In the genomic region with DNA sequence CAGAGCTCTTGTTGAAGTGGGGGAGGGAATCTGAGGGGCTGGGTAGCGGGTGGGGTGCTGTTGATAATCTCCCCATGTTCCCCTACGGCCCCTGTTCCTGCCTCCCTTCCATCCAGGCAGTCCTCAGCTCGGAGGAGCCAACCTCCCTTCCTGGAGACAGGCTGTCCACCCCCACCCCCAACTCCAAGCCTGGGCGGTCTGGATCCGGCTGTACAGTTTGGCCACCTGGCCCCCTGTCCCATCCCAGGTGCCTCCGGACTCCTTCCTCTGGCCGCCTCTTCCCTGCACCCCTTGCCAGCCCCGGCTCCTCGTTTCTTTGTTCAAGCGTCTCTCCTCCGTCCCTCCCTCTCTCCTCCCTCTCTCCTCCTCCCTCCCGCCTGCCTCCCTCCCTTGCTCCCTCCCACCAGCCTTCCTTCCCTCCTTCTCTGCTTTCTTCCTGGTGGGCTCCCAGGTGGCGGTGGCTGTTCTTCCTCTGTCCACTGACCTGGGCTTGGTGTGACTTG, we compare ENCODE assay signal across 8 cellular contexts. TPM values are rescaled to one million over a fixed set of nuclear protein-coding genes. Genes with fewer than 3 reads are reported as not detected.
DNase-seq lines count a peak whose midpoint lies in the region; ATAC-seq, FAIRE-seq and TF ChIP-seq lines count a peak whose summit lies in the region.

No MANE protein-coding gene starts in this region.

- WGBS in K562 (ENCODE audit: insufficient coverage, low coverage, missing lambda C conversion rate), result no CpG with 5 or more reads among the region's 13 CpGs
- 7 to 18% (median 10%) methylated on average over 13 of the region's 13 CpGs for WGBS in stomach, 5 donors

- H3K36me3 ChIP-seq in K562 (ENCODE audit: control insufficient read depth, insufficient read depth, low read length) (no peaks in the 10 kb centered on the region), keratinocyte (ENCODE audit: control insufficient read depth in 2 of 2, extremely low read depth in 1 of 2, insufficient read depth in 2 of 2, low read length in 2 of 2) (peaks cover 16 to 31% of the 10 kb centered on the region in 2 experiments), stomach (no peaks in the 10 kb centered on the region)

- H3K79me2 ChIP-seq in K562 (ENCODE audit: control insufficient read depth, insufficient read depth, low read length), result no peaks in the 10 kb centered on the region; the same call in 2 of the 3 replicates
- peaks cover 67% of the 10 kb centered on the region for H3K79me2 ChIP-seq in keratinocyte (ENCODE audit: control insufficient read depth, insufficient read depth, low read length)

- intact Hi-C loops in K562 (cut with micrococcal nuclease), result no loop called here
- intact Hi-C loops in stomach (cut with DNase I; ENCODE audit: low total_unique reads), result no loop called here

- no peak for FAIRE-seq in K562 (lab: Jason Lieb, UNC)
- FAIRE-seq in keratinocyte (lab: Jason Lieb, UNC), result peak; percentile 88

- H3K27me3 ChIP-seq in K562 (ENCODE audit: control insufficient read depth in 2 of 2, insufficient read depth in 2 of 2, low read length in 2 of 2), result no peaks in the 10 kb centered on the region
- H3K27me3 ChIP-seq in keratinocyte (ENCODE audit: control insufficient read depth, extremely low read depth, insufficient read depth, low read length), result no peaks in the 10 kb centered on the region
- H3K27me3 ChIP-seq in stomach, result peaks cover 0 to 39% (median 12%) of the 10 kb centered on the region in 3 donors

- H3K9ac ChIP-seq in K562 (ENCODE audit: insufficient read depth in 1 of 2, low read depth in 2 of 2, low read length in 2 of 2), result peak overlapping the region in 1 of 2 experiments; percentile 83; a peak in 2 of 4 replicates
- peak overlapping the region; percentile 86 for H3K9ac ChIP-seq in keratinocyte (ENCODE audit: control insufficient read depth, extremely low read depth, insufficient read depth, low read length)

- CTCF ChIA-PET in K562 (lab: Yijun Ruan, JAX; ENCODE audit: low intra/inter-chr PET ratio), result no interaction called here

- DNase-seq in HFF-Myc (ENCODE audit: extremely low read depth, low read depth) (no peak), K562 (ENCODE audit: extremely low read depth in 1 of 4, low spot score in 3 of 4) (peak; percentile 27 to 40 (median 31)), keratinocyte (ENCODE audit: low read depth, low spot score) (no peak), stomach (peak; percentile 57), NCI-H446 (lab: John Stamatoyannopoulos, UW) (no peak), inferior parietal cortex (ENCODE audit: extremely low spot score) (no peak)

- POLR2A ChIA-PET in K562 (lab: Yijun Ruan, JAX), result interaction anchor here (0.6 to 0.9 kb wide), 5 partner anchors 14 to 217 kb away, joined by 3 to 5 read pairs (median 3); a partner anchor contains a TSS

- in situ Hi-C loops in K562 (cut with MboI), result no loop called here

- H4K20me1 ChIP-seq in K562 (replicated peaks; ENCODE audit: control insufficient read depth, insufficient read depth, low read length), result no peaks in the 10 kb centered on the region
- H4K20me1 ChIP-seq in keratinocyte (ENCODE audit: control insufficient read depth, extremely low read depth, insufficient read depth, low read length), result no peaks in the 10 kb centered on the region

- H2AFZ ChIP-seq in K562 (ENCODE audit: low read depth, low read length) (0 out of 2 replicates have a peak overlapping the region, but pooled peaks have one; percentile 59), keratinocyte (ENCODE audit: control insufficient read depth, low read length) (no peak overlapping the region)

- TF ChIP-seq POLR2A in K562 (conservative IDR thresholded peaks at IDR 0.05) (no peak), stomach (IDR thresholded peaks at IDR 0.05) (no peak)

- dilution Hi-C loops in keratinocyte (cut with MboI; ENCODE audit: extremely low pct_ligation_motif_present, low sequenced_read_pairs), result no loop called here

- TF ChIP-seq EP300 in K562 (IDR thresholded peaks at IDR 0.05; ENCODE audit: low read length) (no peak), stomach (IDR thresholded peaks at IDR 0.05) (no peak)

- H3K4me1 ChIP-seq in K562 (replicated peaks in 1 of 2; ENCODE audit: control insufficient read depth in 2 of 2, insufficient read depth in 2 of 2, low read length in 2 of 2) (peaks cover 9 to 57% of the 10 kb centered on the region in 2 experiments; a peak in 4 of 5 replicates), keratinocyte (ENCODE audit: control insufficient read depth, extremely low read depth, insufficient read depth, low read length) (peaks cover 59% of the 10 kb centered on the region), stomach (peaks cover 60 to 78% (median 77%) of the 10 kb centered on the region in 4 donors)

- H3K9me3 ChIP-seq in K562 (replicated peaks; ENCODE audit: control insufficient read depth, insufficient read depth, low read depth, low read length), result no peaks in the 10 kb centered on the region
- H3K9me3 ChIP-seq in keratinocyte (ENCODE audit: control insufficient read depth, low read depth, low read length), result no peaks in the 10 kb centered on the region
- H3K9me3 ChIP-seq in stomach, result no peaks in the 10 kb centered on the region

- TF ChIP-seq CTCF in HFF-Myc (IDR thresholded peaks at IDR 0.05; ENCODE audit: low read depth, low read length, missing control alignments), result no peak
- no peak for TF ChIP-seq CTCF in K562 (IDR thresholded peaks at IDR 0.05 in 2 of 3, conservative IDR thresholded peaks at IDR 0.05 in 1 of 3; ENCODE audit: insufficient read depth in 2 of 3, low read depth in 1 of 3, low read length in 3 of 3)
- no peak for TF ChIP-seq CTCF in keratinocyte (optimal IDR thresholded peaks at IDR 0.05 in 1 of 3, IDR thresholded peaks at IDR 0.05 in 1 of 3, conservative IDR thresholded peaks at IDR 0.05 in 1 of 3; ENCODE audit: extremely low read depth in 1 of 3, insufficient read depth in 2 of 3, low read length in 3 of 3)
- TF ChIP-seq CTCF in stomach (IDR thresholded peaks at IDR 0.05), result no peak

- H3K27ac ChIP-seq in K562 (ENCODE audit: extremely low read depth, low read depth, low read length) (no peak overlapping the region), keratinocyte (ENCODE audit: control insufficient read depth, insufficient read depth, low read length) (peak overlapping the region; percentile 77), stomach (peak overlapping the region; percentile 82 to 90 (median 85))

- H3K9me1 ChIP-seq in K562 (ENCODE audit: control insufficient read depth, insufficient read depth, low read length) (no peaks in the 10 kb centered on the region), keratinocyte (ENCODE audit: control insufficient read depth, extremely low read depth, insufficient read depth, low read length) (peaks cover 9% of the 10 kb centered on the region)

- H3K4me3 ChIP-seq in HFF-Myc (replicated peaks; ENCODE audit: low read depth, low read length) (peak overlapping the region; percentile 73), K562 (no peak overlapping the region), keratinocyte (ENCODE audit: control insufficient read depth in 2 of 3, extremely low read depth in 1 of 3, insufficient read depth in 2 of 3, low read depth in 1 of 3, low read length in 3 of 3) (peak overlapping the region; percentile 85 to 91 (median 88)), stomach (peak overlapping the region; percentile 59 to 73 (median 64))

- BruUV-seq in K562 (replicated peaks; lab: Mats Ljungman, UMichigan), result no TSS peak

- H3K4me2 ChIP-seq in K562 (ENCODE audit: insufficient read depth, low read length) (peak overlapping the region; percentile 32; the same call in 1 of the 2 replicates), keratinocyte (ENCODE audit: control insufficient read depth, extremely low read depth, insufficient read depth, low read depth, low read length) (peak overlapping the region; percentile 99)

- ATAC-seq in K562 (no peak), GM18858 (IDR thresholded peaks at IDR 0.05; ENCODE audit: unreplicated experiment) (no peak), GM18519 (IDR thresholded peaks at IDR 0.05; ENCODE audit: low FRiP score, unreplicated experiment) (no peak)

- no peak for TF ChIP-seq RAD21 in K562 (CRISPR knock-in tag; conservative IDR thresholded peaks at IDR 0.05 in 1 of 2, IDR thresholded peaks at IDR 0.05 in 1 of 2)

RNA-seq across cellular contexts. Expression of a gene that starts 1.9 kb away (rescaled TPM):
- 6.4 and 18.2 TPM in 2 replicates for total RNA-seq in K562 (2011; cell fraction: chromatin; rRNA removed; ENCODE audit: low replicate concordance)
- total RNA-seq in K562 (2011; cell fraction: nucleolus; rRNA removed), result 15.1 and 18.5 TPM in 2 replicates
- total RNA-seq in K562 (2011; cell fraction: nucleoplasm; rRNA removed), result 8.9 and 11.7 TPM in 2 replicates
- total RNA-seq in K562 (2014; rRNA removed) (2.0 and 2.3 TPM in 2 replicates), K562 (2014; rRNA removed; fragmentation: Illumina TruSeq; extraction: Trizol) (0.54 and 0.58 TPM in 2 replicates), K562 (2015; rRNA removed; fragmentation: Illumina TruSeq; extraction: Trizol) (0.45 and 0.76 TPM in 2 replicates), K562 (2021) (2.6 and 3.0 TPM in 2 replicates), stomach (10 to 100 TPM; 11.9 to 34.5 (median 31.2) TPM)
- polyA plus RNA-seq in K562 (2011; rRNA removed) (2.6 and 3.8 TPM in 2 replicates), K562 (2014; fragmentation: Illumina TruSeq; extraction: Trizol) (1.5 and 1.7 TPM in 2 replicates), K562 (2014; fragmentation: Nextera tagmentation; extraction: Ambion mirVana) (not detected), K562 (2014; rRNA removed) (1.2 and 2.7 TPM in 2 replicates), keratinocyte (72.8 to 115 TPM (median 102 TPM) in 3 replicates), stomach (10 to 100 TPM in 2 of 3 donors, 1 to 10 TPM in 1; 8.9 to 33.8 (median 14.6) TPM)
- polyA plus RNA-seq in K562 (2011; cell fraction: cytosol; rRNA removed), result 3.4 and 4.9 TPM in 2 replicates
- 11.8 and 13.0 TPM in 2 replicates for polyA plus RNA-seq in K562 (2011; cell fraction: nucleus; rRNA removed)
- polyA plus RNA-seq in K562 (2012), result 1.2 and 2.0 TPM in 2 replicates
- polyA minus RNA-seq in K562 (2011; rRNA and poly(A)+ RNA removed), result 2.7 and 4.2 TPM in 2 replicates
- polyA minus RNA-seq in K562 (2011; cell fraction: cytosol; rRNA and poly(A)+ RNA removed), result 7.0 and 15.3 TPM in 2 replicates
- polyA minus RNA-seq in K562 (2011; cell fraction: nucleus; rRNA and poly(A)+ RNA removed), result 6.1 and 8.2 TPM in 2 replicates
- polyA plus RNA-seq in keratinocyte (2011; ENCODE audit: low read depth), result 60.9 TPM
- polyA plus RNA-seq in keratinocyte (2011; cell fraction: cytosol; rRNA removed), result 49.7 and 82.2 TPM in 2 replicates
- polyA plus RNA-seq in keratinocyte (2011; cell fraction: nucleus; rRNA removed), result 173 and 208 TPM in 2 replicates
- polyA plus RNA-seq in keratinocyte (2012; ENCODE audit: low replicate concordance), result 94.6 and 131 TPM in 2 replicates
- 197 to 339 TPM (median 220 TPM) in 3 replicates for polyA minus RNA-seq in keratinocyte
- polyA minus RNA-seq in keratinocyte (2011; cell fraction: cytosol; rRNA and poly(A)+ RNA removed), result 180 TPM
- 209 and 249 TPM in 2 replicates for polyA minus RNA-seq in keratinocyte (2011; cell fraction: nucleus; rRNA and poly(A)+ RNA removed)

RNA-seq across cellular contexts. Expression of a gene that starts 34.4 kb away (rescaled TPM):
- total RNA-seq in K562 (2011; cell fraction: chromatin; rRNA removed; ENCODE audit: low replicate concordance), result not detected in 2 replicates
- not detected in 2 replicates for total RNA-seq in K562 (2011; cell fraction: nucleolus; rRNA removed)
- total RNA-seq in K562 (2011; cell fraction: nucleoplasm; rRNA removed), result 0.15 TPM in 1 of 2 replicates, not detected in the other
- total RNA-seq in K562 (2014; rRNA removed) (not detected in 2 replicates), K562 (2014; rRNA removed; fragmentation: Illumina TruSeq; extraction: Trizol) (not detected in 2 replicates), K562 (2015; rRNA removed; fragmentation: Illumina TruSeq; extraction: Trizol) (not detected in 2 replicates), K562 (2021) (not detected in 2 replicates), stomach (not detected)
- polyA plus RNA-seq in K562 (2011; rRNA removed) (not detected in 2 replicates), K562 (2014; fragmentation: Illumina TruSeq; extraction: Trizol) (not detected in 2 replicates), K562 (2014; fragmentation: Nextera tagmentation; extraction: Ambion mirVana) (not detected), K562 (2014; rRNA removed) (not detected in 2 replicates), keratinocyte (0.05 to 0.12 TPM in 2 of 3 replicates, not detected in the other), stomach (not detected)
- polyA plus RNA-seq in K562 (2011; cell fraction: cytosol; rRNA removed), result not detected in 2 replicates
- not detected in 2 replicates for polyA plus RNA-seq in K562 (2011; cell fraction: nucleus; rRNA removed)
- not detected in 2 replicates for polyA plus RNA-seq in K562 (2012)
- polyA minus RNA-seq in K562 (2011; rRNA and poly(A)+ RNA removed), result not detected in 2 replicates
- not detected in 2 replicates for polyA minus RNA-seq in K562 (2011; cell fraction: cytosol; rRNA and poly(A)+ RNA removed)
- polyA minus RNA-seq in K562 (2011; cell fraction: nucleus; rRNA and poly(A)+ RNA removed), result not detected in 2 replicates
- not detected for polyA plus RNA-seq in keratinocyte (2011; ENCODE audit: low read depth)
- not detected in 2 replicates for polyA plus RNA-seq in keratinocyte (2011; cell fraction: cytosol; rRNA removed)
- 0.40 and 0.56 TPM in 2 replicates for polyA plus RNA-seq in keratinocyte (2011; cell fraction: nucleus; rRNA removed)
- polyA plus RNA-seq in keratinocyte (2012; ENCODE audit: low replicate concordance), result not detected in 2 replicates
- polyA minus RNA-seq in keratinocyte, result 0.13 to 0.86 TPM in 2 of 3 replicates, not detected in the other
- polyA minus RNA-seq in keratinocyte (2011; cell fraction: cytosol; rRNA and poly(A)+ RNA removed), result not detected
- 0.32 and 0.47 TPM in 2 replicates for polyA minus RNA-seq in keratinocyte (2011; cell fraction: nucleus; rRNA and poly(A)+ RNA removed)

RNA-seq across cellular contexts. Expression of a gene that starts 48.0 kb away (rescaled TPM):
- total RNA-seq in K562 (2011; cell fraction: chromatin; rRNA removed; ENCODE audit: low replicate concordance), result 0.99 and 3.1 TPM in 2 replicates
- 1.6 and 3.8 TPM in 2 replicates for total RNA-seq in K562 (2011; cell fraction: nucleolus; rRNA removed)
- 1.3 and 1.5 TPM in 2 replicates for total RNA-seq in K562 (2011; cell fraction: nucleoplasm; rRNA removed)
- total RNA-seq in K562 (2014; rRNA removed) (0.09 TPM in 1 of 2 replicates, not detected in the other), K562 (2014; rRNA removed; fragmentation: Illumina TruSeq; extraction: Trizol) (not detected in 2 replicates), K562 (2015; rRNA removed; fragmentation: Illumina TruSeq; extraction: Trizol) (not detected in 2 replicates), K562 (2021) (0.16 and 0.27 TPM in 2 replicates), stomach (1 to 10 TPM in 1 of 5 donors, not detected in 4; 3.1 TPM)
- polyA plus RNA-seq in K562 (2011; rRNA removed) (0.38 and 0.66 TPM in 2 replicates), K562 (2014; fragmentation: Illumina TruSeq; extraction: Trizol) (not detected in 2 replicates), K562 (2014; fragmentation: Nextera tagmentation; extraction: Ambion mirVana) (not detected), K562 (2014; rRNA removed) (not detected in 2 replicates), keratinocyte (not detected in 3 replicates), stomach (1 to 10 TPM in 1 of 3 donors, under 1 TPM in 2; 0.15 to 1.1 (median 0.93) TPM)
- polyA plus RNA-seq in K562 (2011; cell fraction: cytosol; rRNA removed), result 0.47 and 0.52 TPM in 2 replicates
- 2.9 and 4.2 TPM in 2 replicates for polyA plus RNA-seq in K562 (2011; cell fraction: nucleus; rRNA removed)
- polyA plus RNA-seq in K562 (2012), result not detected in 2 replicates
- polyA minus RNA-seq in K562 (2011; rRNA and poly(A)+ RNA removed), result 0.46 and 0.57 TPM in 2 replicates
- polyA minus RNA-seq in K562 (2011; cell fraction: cytosol; rRNA and poly(A)+ RNA removed), result 0.29 and 1.1 TPM in 2 replicates
- polyA minus RNA-seq in K562 (2011; cell fraction: nucleus; rRNA and poly(A)+ RNA removed), result 0.54 and 0.78 TPM in 2 replicates
- polyA plus RNA-seq in keratinocyte (2011; ENCODE audit: low read depth), result 0.22 TPM
- 0.02 and 0.12 TPM in 2 replicates for polyA plus RNA-seq in keratinocyte (2011; cell fraction: cytosol; rRNA removed)
- 0.12 and 0.36 TPM in 2 replicates for polyA plus RNA-seq in keratinocyte (2011; cell fraction: nucleus; rRNA removed)
- 0.39 TPM in 1 of 2 replicates, not detected in the other for polyA plus RNA-seq in keratinocyte (2012; ENCODE audit: low replicate concordance)
- not detected in 3 replicates for polyA minus RNA-seq in keratinocyte
- polyA minus RNA-seq in keratinocyte (2011; cell fraction: cytosol; rRNA and poly(A)+ RNA removed), result not detected
- 0.32 TPM in 1 of 2 replicates, not detected in the other for polyA minus RNA-seq in keratinocyte (2011; cell fraction: nucleus; rRNA and poly(A)+ RNA removed)

Comparison
In these comparisons a context has a peak if more than half of its experiments do, and no peak if none do; other contexts are left out.
1. DNase-seq: peak in K562 (4 of 4) and stomach (single experiment); none in HFF-Myc (single experiment), keratinocyte (single experiment), NCI-H446 (0 of 2) and inferior parietal cortex (single experiment).